ENCODE assay signal across 8 cellular contexts in the genomic region with DNA sequence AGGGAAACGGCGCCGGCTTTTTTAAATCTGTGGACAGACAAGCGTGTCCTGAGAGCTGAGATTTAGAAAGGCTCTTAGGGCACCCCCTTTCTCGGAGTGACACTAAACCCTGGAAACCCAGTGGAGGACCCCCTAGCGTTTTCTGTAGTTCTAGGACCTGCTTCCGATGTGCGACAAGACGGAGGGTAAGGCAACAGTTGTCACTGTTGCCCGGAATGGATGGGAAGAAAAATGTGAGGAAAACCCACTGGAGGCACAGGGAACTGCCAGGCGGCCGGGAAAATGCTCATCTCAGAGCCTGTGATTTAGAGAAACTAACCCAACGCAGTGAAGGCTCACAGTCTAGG. TPM values are rescaled to one million over a fixed set of nuclear protein-coding genes. Genes with fewer than 3 reads are reported as not detected.
DNase-seq lines count a peak whose midpoint lies in the region; ATAC-seq, FAIRE-seq and TF ChIP-seq lines count a peak whose summit lies in the region.

No MANE protein-coding gene starts in this region.

- no peaks in the 10 kb centered on the region for H3K9me3 Mint-ChIP-seq in activated CD4-positive, alpha-beta T cell treated with anti-CD3 and anti-CD28 coated beads, Interleukin-2, amount 10 ng/mL, durations not matched to agents 24 days and 14 days
- H3K9me3 Mint-ChIP-seq in activated naive CD8-positive, alpha-beta T cell treated with anti-CD3 and anti-CD28 coated beads, Interleukin-2, amount 50 U/mL, for 24 hours = no peaks in the 10 kb centered on the region

- H3K9me1 ChIP-seq in keratinocyte (ENCODE audit: control insufficient read depth, extremely low read depth, insufficient read depth, low read length) = no peaks in the 10 kb centered on the region

- H3K9me3 ChIP-seq in keratinocyte (ENCODE audit: control insufficient read depth, low read depth, low read length) = no peaks in the 10 kb centered on the region

- peak overlapping the region; percentile 64 for H3K27ac ChIP-seq in keratinocyte (ENCODE audit: control insufficient read depth, insufficient read depth, low read length)
- H3K27ac ChIP-seq in substantia nigra (ENCODE audit: low read depth, low read length, poor library complexity, severe bottlenecking) = peak overlapping the region; percentile 80

- intact Hi-C loops in activated CD4-positive, alpha-beta T cell treated with anti-CD3 and anti-CD28 coated beads, Interleukin-2, amount 10 ng/mL, durations not matched to agents 24 days and 14 days (cut with micrococcal nuclease) = loop anchor here (1.0 to 5.0 kb wide), 5 partner anchors 10 to 380 kb away; partner anchors contain the start of genes NELFCD, PRELID3B and STX16

- no peaks in the 10 kb centered on the region for H3K27me3 Mint-ChIP-seq in activated CD4-positive, alpha-beta T cell treated with anti-CD3 and anti-CD28 coated beads, Interleukin-2, amount 10 ng/mL, durations not matched to agents 24 days and 14 days
- no peaks in the 10 kb centered on the region for H3K27me3 Mint-ChIP-seq in activated naive CD8-positive, alpha-beta T cell treated with anti-CD3 and anti-CD28 coated beads, Interleukin-2, amount 50 U/mL, for 24 hours

- peak overlapping the region; percentile 81 for H3K9ac ChIP-seq in keratinocyte (ENCODE audit: control insufficient read depth, extremely low read depth, insufficient read depth, low read length)

- H3K4me1 ChIP-seq in keratinocyte (ENCODE audit: control insufficient read depth, extremely low read depth, insufficient read depth, low read length) = peaks cover 31% of the 10 kb centered on the region

- H3K4me3 ChIP-seq in keratinocyte (ENCODE audit: control insufficient read depth in 2 of 3, extremely low read depth in 1 of 3, insufficient read depth in 2 of 3, low read depth in 1 of 3, low read length in 3 of 3) = peak overlapping the region; percentile 69 to 93 (median 71)

- peak overlapping the region; percentile 44 for H2AFZ ChIP-seq in keratinocyte (ENCODE audit: control insufficient read depth, low read length)

- peak overlapping the region; percentile 91 for H3K27ac Mint-ChIP-seq in activated CD4-positive, alpha-beta T cell treated with anti-CD3 and anti-CD28 coated beads, Interleukin-2, amount 10 ng/mL, durations not matched to agents 24 days and 14 days
- H3K27ac Mint-ChIP-seq in activated naive CD8-positive, alpha-beta T cell treated with anti-CD3 and anti-CD28 coated beads, Interleukin-2, amount 50 U/mL, for 24 hours = peak overlapping the region; percentile 91

- peaks cover 53% of the 10 kb centered on the region for H3K4me1 Mint-ChIP-seq in activated CD4-positive, alpha-beta T cell treated with anti-CD3 and anti-CD28 coated beads, Interleukin-2, amount 10 ng/mL, durations not matched to agents 24 days and 14 days
- H3K4me1 Mint-ChIP-seq in activated naive CD8-positive, alpha-beta T cell treated with anti-CD3 and anti-CD28 coated beads, Interleukin-2, amount 50 U/mL, for 24 hours = peaks cover 61% of the 10 kb centered on the region

- H3K4me3 Mint-ChIP-seq in activated CD4-positive, alpha-beta T cell treated with anti-CD3 and anti-CD28 coated beads, Interleukin-2, amount 10 ng/mL, durations not matched to agents 24 days and 14 days = peak overlapping the region; percentile 95
- H3K4me3 Mint-ChIP-seq in activated naive CD8-positive, alpha-beta T cell treated with anti-CD3 and anti-CD28 coated beads, Interleukin-2, amount 50 U/mL, for 24 hours = peak overlapping the region; percentile 88

- no peaks in the 10 kb centered on the region for H3K27me3 ChIP-seq in keratinocyte (ENCODE audit: control insufficient read depth, extremely low read depth, insufficient read depth, low read length)

- dilution Hi-C loops in keratinocyte (cut with MboI; ENCODE audit: extremely low pct_ligation_motif_present, low sequenced_read_pairs) = no loop called here

- peaks cover 3% of the 10 kb centered on the region for H4K20me1 ChIP-seq in keratinocyte (ENCODE audit: control insufficient read depth, extremely low read depth, insufficient read depth, low read length)

- H3K36me3 Mint-ChIP-seq in activated CD4-positive, alpha-beta T cell treated with anti-CD3 and anti-CD28 coated beads, Interleukin-2, amount 10 ng/mL, durations not matched to agents 24 days and 14 days (ENCODE audit: low read depth) = peaks cover 65% of the 10 kb centered on the region
- peaks cover 81% of the 10 kb centered on the region for H3K36me3 Mint-ChIP-seq in activated naive CD8-positive, alpha-beta T cell treated with anti-CD3 and anti-CD28 coated beads, Interleukin-2, amount 50 U/mL, for 24 hours (ENCODE audit: low read depth)

- no peak for DNase-seq in activated CD4-positive, alpha-beta T cell treated with anti-CD3 and anti-CD28 coated beads, Interleukin-2, amount 10 ng/mL, durations not matched to agents 24 days and 14 days
- DNase-seq in activated CD4-positive, alpha-beta T cell treated with anti-CD3 and anti-CD28 coated beads for 48 hours = no peak
- DNase-seq in NCI-H146 (lab: John Stamatoyannopoulos, UW) (peak; percentile 86), keratinocyte (ENCODE audit: low read depth, low spot score) (no peak), substantia nigra (lab: John Stamatoyannopoulos, UW) (peak in 1 of 49 donors; percentile 54), kidney tubule cell (ENCODE audit: low spot score) (no peak), cerebellum (ENCODE audit: low spot score) (no peak)
- DNase-seq in activated naive CD8-positive, alpha-beta T cell treated with anti-CD3 and anti-CD28 coated beads, Interleukin-2, amount 50 U/mL, for 24 hours = no peak

- H3K36me3 ChIP-seq in keratinocyte (ENCODE audit: control insufficient read depth in 2 of 2, extremely low read depth in 1 of 2, insufficient read depth in 2 of 2, low read length in 2 of 2) = peaks cover 27 to 37% of the 10 kb centered on the region in 2 experiments

- FAIRE-seq in keratinocyte (lab: Jason Lieb, UNC) = no peak

- peak overlapping the region; percentile 96 for H3K4me2 ChIP-seq in keratinocyte (ENCODE audit: control insufficient read depth, extremely low read depth, insufficient read depth, low read depth, low read length)

- peaks cover 61% of the 10 kb centered on the region for H3K79me2 ChIP-seq in keratinocyte (ENCODE audit: control insufficient read depth, insufficient read depth, low read length)

- TF ChIP-seq CTCF in keratinocyte (optimal IDR thresholded peaks at IDR 0.05 in 1 of 3, IDR thresholded peaks at IDR 0.05 in 1 of 3, conservative IDR thresholded peaks at IDR 0.05 in 1 of 3; ENCODE audit: extremely low read depth in 1 of 3, insufficient read depth in 2 of 3, low read length in 3 of 3) = no peak

- ATAC-seq in activated naive CD8-positive, alpha-beta T cell treated with anti-CD3 and anti-CD28 coated beads, Interleukin-2, amount 50 U/mL, for 24 hours = peak; percentile 41

RNA-seq across cellular contexts. Expression of gene ATP5F1E, which starts 0.6 kb away (rescaled TPM):
- total RNA-seq in activated CD4-positive, alpha-beta T cell treated with anti-CD3 and anti-CD28 coated beads, Interleukin-2, amount 10 ng/mL, durations not matched to agents 24 days and 14 days = 69.9 and 70.9 TPM in 2 replicates
- polyA plus RNA-seq in keratinocyte = 48.3 to 100 TPM (median 99.7 TPM) in 3 replicates
- polyA plus RNA-seq in keratinocyte (2011; ENCODE audit: low read depth) = 103 TPM
- polyA plus RNA-seq in keratinocyte (2011; cell fraction: cytosol; rRNA removed) = 59.0 and 59.8 TPM in 2 replicates
- 9.8 and 16.4 TPM in 2 replicates for polyA plus RNA-seq in keratinocyte (2011; cell fraction: nucleus; rRNA removed)
- 71.0 and 118 TPM in 2 replicates for polyA plus RNA-seq in keratinocyte (2012; ENCODE audit: low replicate concordance)
- polyA minus RNA-seq in keratinocyte = 5.2 to 8.3 TPM (median 6.4 TPM) in 3 replicates
- polyA minus RNA-seq in keratinocyte (2011; cell fraction: cytosol; rRNA and poly(A)+ RNA removed) = 37.8 TPM
- polyA minus RNA-seq in keratinocyte (2011; cell fraction: nucleus; rRNA and poly(A)+ RNA removed) = 3.3 and 3.9 TPM in 2 replicates
- 25.3 TPM for total RNA-seq in cerebellum

RNA-seq across cellular contexts. Expression of gene PRELID3B, which starts 9.9 kb away (rescaled TPM):
- 119 and 123 TPM in 2 replicates for total RNA-seq in activated CD4-positive, alpha-beta T cell treated with anti-CD3 and anti-CD28 coated beads, Interleukin-2, amount 10 ng/mL, durations not matched to agents 24 days and 14 days
- 70.7 to 86.9 TPM (median 75.3 TPM) in 3 replicates for polyA plus RNA-seq in keratinocyte
- 211 TPM for polyA plus RNA-seq in keratinocyte (2011; ENCODE audit: low read depth)
- 66.1 and 129 TPM in 2 replicates for polyA plus RNA-seq in keratinocyte (2011; cell fraction: cytosol; rRNA removed)
- polyA plus RNA-seq in keratinocyte (2011; cell fraction: nucleus; rRNA removed) = 26.8 and 42.0 TPM in 2 replicates
- polyA plus RNA-seq in keratinocyte (2012; ENCODE audit: low replicate concordance) = 79.1 and 112 TPM in 2 replicates
- 90.1 to 126 TPM (median 96.3 TPM) in 3 replicates for polyA minus RNA-seq in keratinocyte
- polyA minus RNA-seq in keratinocyte (2011; cell fraction: cytosol; rRNA and poly(A)+ RNA removed) = 106 TPM
- 26.6 and 32.0 TPM in 2 replicates for polyA minus RNA-seq in keratinocyte (2011; cell fraction: nucleus; rRNA and poly(A)+ RNA removed)
- 51.7 TPM for total RNA-seq in cerebellum

RNA-seq across cellular contexts. Expression of gene TUBB1, which starts 13.5 kb away (rescaled TPM):
- total RNA-seq in activated CD4-positive, alpha-beta T cell treated with anti-CD3 and anti-CD28 coated beads, Interleukin-2, amount 10 ng/mL, durations not matched to agents 24 days and 14 days = not detected in 2 replicates
- 0.03 TPM in 1 of 3 replicates, not detected in the others for polyA plus RNA-seq in keratinocyte
- not detected for polyA plus RNA-seq in keratinocyte (2011; ENCODE audit: low read depth)
- polyA plus RNA-seq in keratinocyte (2011; cell fraction: cytosol; rRNA removed) = not detected in 2 replicates
- polyA plus RNA-seq in keratinocyte (2011; cell fraction: nucleus; rRNA removed) = 0.04 TPM in 1 of 2 replicates, not detected in the other
- polyA plus RNA-seq in keratinocyte (2012; ENCODE audit: low replicate concordance) = 0.02 and 0.08 TPM in 2 replicates
- polyA minus RNA-seq in keratinocyte = not detected in 3 replicates
- polyA minus RNA-seq in keratinocyte (2011; cell fraction: cytosol; rRNA and poly(A)+ RNA removed) = not detected
- not detected in 2 replicates for polyA minus RNA-seq in keratinocyte (2011; cell fraction: nucleus; rRNA and poly(A)+ RNA removed)
- 1.2 TPM for total RNA-seq in cerebellum

RNA-seq across cellular contexts. Expression of gene CTSZ, which starts 25.6 kb away (rescaled TPM):
- 48.1 and 51.1 TPM in 2 replicates for total RNA-seq in activated CD4-positive, alpha-beta T cell treated with anti-CD3 and anti-CD28 coated beads, Interleukin-2, amount 10 ng/mL, durations not matched to agents 24 days and 14 days
- polyA plus RNA-seq in keratinocyte = 102 to 171 TPM (median 138 TPM) in 3 replicates
- 63.5 TPM for polyA plus RNA-seq in keratinocyte (2011; ENCODE audit: low read depth)
- 76.8 and 119 TPM in 2 replicates for polyA plus RNA-seq in keratinocyte (2011; cell fraction: cytosol; rRNA removed)
- polyA plus RNA-seq in keratinocyte (2011; cell fraction: nucleus; rRNA removed) = 133 and 140 TPM in 2 replicates
- 25.5 and 178 TPM in 2 replicates for polyA plus RNA-seq in keratinocyte (2012; ENCODE audit: low replicate concordance)
- polyA minus RNA-seq in keratinocyte = 74.1 to 149 TPM (median 79.1 TPM) in 3 replicates
- polyA minus RNA-seq in keratinocyte (2011; cell fraction: cytosol; rRNA and poly(A)+ RNA removed) = 105 TPM
- polyA minus RNA-seq in keratinocyte (2011; cell fraction: nucleus; rRNA and poly(A)+ RNA removed) = 54.2 and 59.5 TPM in 2 replicates
- total RNA-seq in cerebellum = 14.1 TPM

RNA-seq across cellular contexts. Expression of gene NELFCD, which starts 51.6 kb away (rescaled TPM):
- total RNA-seq in activated CD4-positive, alpha-beta T cell treated with anti-CD3 and anti-CD28 coated beads, Interleukin-2, amount 10 ng/mL, durations not matched to agents 24 days and 14 days = 119 and 120 TPM in 2 replicates
- polyA plus RNA-seq in keratinocyte = 59.7 to 105 TPM (median 68.5 TPM) in 3 replicates
- polyA plus RNA-seq in keratinocyte (2011; ENCODE audit: low read depth) = 93.9 TPM
- polyA plus RNA-seq in keratinocyte (2011; cell fraction: cytosol; rRNA removed) = 83.6 and 87.1 TPM in 2 replicates
- 98.2 and 131 TPM in 2 replicates for polyA plus RNA-seq in keratinocyte (2011; cell fraction: nucleus; rRNA removed)
- polyA plus RNA-seq in keratinocyte (2012; ENCODE audit: low replicate concordance) = 48.8 and 62.0 TPM in 2 replicates
- 53.2 to 86.3 TPM (median 75.3 TPM) in 3 replicates for polyA minus RNA-seq in keratinocyte
- 29.9 TPM for polyA minus RNA-seq in keratinocyte (2011; cell fraction: cytosol; rRNA and poly(A)+ RNA removed)
- 20.0 and 32.0 TPM in 2 replicates for polyA minus RNA-seq in keratinocyte (2011; cell fraction: nucleus; rRNA and poly(A)+ RNA removed)
- 52.6 TPM for total RNA-seq in cerebellum
